In the genomic region with DNA sequence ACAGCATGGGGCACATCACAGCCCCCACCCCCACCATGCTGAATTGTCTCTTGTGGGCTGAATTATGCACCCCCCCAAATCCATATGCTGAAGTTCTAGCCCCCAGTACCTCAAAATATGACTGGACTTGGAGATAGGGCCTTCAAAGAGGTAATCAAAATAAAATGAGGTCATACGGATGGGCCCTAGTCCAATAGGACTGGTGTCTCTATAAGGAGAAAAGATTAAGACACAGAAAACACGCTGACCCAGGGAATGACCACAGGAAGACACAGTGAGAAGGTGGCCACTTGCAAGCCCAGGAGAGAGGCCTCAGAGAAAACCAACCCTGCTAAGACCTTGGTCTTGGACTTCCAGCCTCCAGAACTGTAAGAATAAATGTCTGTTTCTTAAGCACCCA, we compare ENCODE assay signal across 33 cellular contexts.
"Had no signal": no experiment of that assay in that cellular context is flagged by ENCODE, and none has a peak within 500 bp of the region (broad histone marks: within the 10 kb centered on the region; RNA-seq: fewer than 3 reads in every experiment).

No MANE protein-coding gene starts in this region.

- H3K36me3 Mint-ChIP-seq: activated CD4-positive, alpha-beta memory T cell treated with anti-CD3 and anti-CD28 coated beads for 36 hours; activated naive CD4-positive, alpha-beta T cell treated with anti-CD3 and anti-CD28 coated beads, Interleukin-2, amount 50 U/mL, for 72 hours had no signal

- H3K9me3 Mint-ChIP-seq: activated CD4-positive, alpha-beta memory T cell treated with anti-CD3 and anti-CD28 coated beads for 36 hours; activated naive CD4-positive, alpha-beta T cell treated with anti-CD3 and anti-CD28 coated beads for 36 hours; activated naive CD4-positive, alpha-beta T cell treated with anti-CD3 and anti-CD28 coated beads, Interleukin-2, amount 50 U/mL, for 72 hours; activated T-cell treated with anti-CD3 and anti-CD28 coated beads, Interleukin-2, amount 50 U/mL, for 4 hours; activated T-helper 1 cell treated with anti-CD3 and anti-CD28 coated beads, Interleukin-12 subunit alpha, Interleukin-12 subunit beta, Interleukin-2, Interleukin-4 antibody, amounts not matched to agents 30 ng/mL and 10 ng/mL and 1 ng/mL, durations not matched to agents 14 hours and 24 hours and 36 hours had no signal

- H3K36me3 ChIP-seq: adrenal gland, breast epithelium, MG63, WERI-Rb-1 had no signal

- DNase-seq: activated CD4-positive, alpha-beta memory T cell treated with anti-CD3 and anti-CD28 coated beads for 36 hours; activated CD4-positive, alpha-beta T cell treated with anti-CD3 and anti-CD28 coated beads for 36 hours; activated CD4-positive, alpha-beta T cell treated with anti-CD3 and anti-CD28 coated beads, Interleukin-2, amount 50 U/mL, for 1 hour; activated CD8-positive, alpha-beta memory T cell treated with anti-CD3 and anti-CD28 coated beads, Interleukin-2, amount 50 U/mL, for 4 hours; activated gamma-delta T cell treated with Interleukin-2 at 50 U/mL for 16 hours; activated naive CD4-positive, alpha-beta T cell treated with anti-CD3 and anti-CD28 coated beads for 36 hours; activated T-cell treated with anti-CD3 and anti-CD28 coated beads for 4 hours; activated T-cell treated with anti-CD3 and anti-CD28 coated beads, Interleukin-2, amount 50 U/mL, for 4 hours; adrenal gland; body of pancreas; MG63; NCI-H1048; NCI-H1436; NCI-H1694; NCI-H1930; NCI-H2107; NCI-H510A; NCI-H526; NK-92 treated with Interleukin-12 subunit alpha and Interleukin-12 subunit beta, amount 100 ng/mL, for 24 hours; SIG-M5; SW 1271; T-helper 1 cell; T-helper 2 cell; T-helper 9 cell; WERI-Rb-1 had no signal

- H3K27ac ChIP-seq: adrenal gland, body of pancreas, breast epithelium, RWPE1, WERI-Rb-1 had no signal

- H3K27ac Mint-ChIP-seq: activated CD4-positive, alpha-beta memory T cell treated with anti-CD3 and anti-CD28 coated beads for 36 hours; activated CD4-positive, alpha-beta T cell treated with anti-CD3 and anti-CD28 coated beads for 36 hours; activated naive CD4-positive, alpha-beta T cell treated with anti-CD3 and anti-CD28 coated beads for 36 hours; activated naive CD4-positive, alpha-beta T cell treated with anti-CD3 and anti-CD28 coated beads, Interleukin-2, amount 50 U/mL, for 72 hours; activated T-helper 1 cell treated with anti-CD3 and anti-CD28 coated beads, Interleukin-12 subunit alpha, Interleukin-12 subunit beta, Interleukin-2, Interleukin-4 antibody, amounts not matched to agents 30 ng/mL and 10 ng/mL and 1 ng/mL, durations not matched to agents 14 hours and 24 hours and 36 hours had no signal

- ATAC-seq: activated CD4-positive, alpha-beta T cell treated with anti-CD3 and anti-CD28 coated beads for 36 hours; activated CD4-positive, CD25-positive, alpha-beta regulatory T cell treated with anti-CD3 and anti-CD28 coated beads, Interleukin-2, amount 50 U/mL, for 24 hours; activated naive CD4-positive, alpha-beta T cell treated with anti-CD3 and anti-CD28 coated beads, Interleukin-2, amount 50 U/mL, for 72 hours; activated T-cell treated with anti-CD3 and anti-CD28 coated beads, Interleukin-2, amount 50 U/mL, for 4 hours; body of pancreas; Right ventricle myocardium inferior had no signal

- H3K4me3 ChIP-seq: adrenal gland, body of pancreas, breast epithelium, MG63 had no signal

- FAIRE-seq: astrocyte, RCC 7860 had no signal

- H3K27me3 Mint-ChIP-seq: activated CD4-positive, alpha-beta memory T cell treated with anti-CD3 and anti-CD28 coated beads for 36 hours; activated CD4-positive, alpha-beta T cell treated with anti-CD3 and anti-CD28 coated beads for 36 hours had no signal

- H3K9me3 ChIP-seq: adrenal gland, body of pancreas, breast epithelium, MG63 had no signal

- H3K4me1 ChIP-seq: breast epithelium had no signal

- H3K4me3 Mint-ChIP-seq: activated CD4-positive, alpha-beta memory T cell treated with anti-CD3 and anti-CD28 coated beads for 36 hours; activated CD4-positive, alpha-beta T cell treated with anti-CD3 and anti-CD28 coated beads for 36 hours; activated naive CD4-positive, alpha-beta T cell treated with anti-CD3 and anti-CD28 coated beads for 36 hours; activated T-cell treated with anti-CD3 and anti-CD28 coated beads, Interleukin-2, amount 50 U/mL, for 4 hours; activated T-helper 1 cell treated with anti-CD3 and anti-CD28 coated beads, Interleukin-12 subunit alpha, Interleukin-12 subunit beta, Interleukin-2, Interleukin-4 antibody, amounts not matched to agents 30 ng/mL and 10 ng/mL and 1 ng/mL, durations not matched to agents 14 hours and 24 hours and 36 hours had no signal

- H3K27me3 ChIP-seq: adrenal gland, body of pancreas, breast epithelium, MG63 had no signal
